In the genomic region with DNA sequence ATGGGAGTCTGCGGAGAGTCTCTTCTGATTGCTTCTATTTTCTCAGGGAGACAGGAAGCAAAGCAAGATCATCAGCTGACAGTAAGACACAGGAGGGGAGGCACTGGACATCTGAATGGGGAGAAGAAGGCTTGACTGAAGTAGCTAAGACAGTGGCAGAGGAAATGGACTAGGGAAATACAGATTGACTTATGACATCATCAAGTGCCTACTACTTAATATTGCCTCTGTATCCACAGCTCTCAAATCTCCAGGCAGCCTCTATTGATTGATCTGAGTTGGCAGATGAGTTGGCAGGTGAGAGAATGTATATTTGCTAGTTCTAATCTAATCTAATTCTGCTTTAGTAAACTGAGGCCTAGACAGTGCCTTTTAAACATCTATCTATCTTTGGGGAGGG, we compare ENCODE assay signal across 23 cellular contexts.
DNase-seq lines count a peak whose midpoint lies in the region; ATAC-seq, FAIRE-seq and TF ChIP-seq lines count a peak whose summit lies in the region.
"Had no signal": no experiment of that assay in that cellular context is flagged by ENCODE, and none has a peak within 500 bp of the region (broad histone marks: within the 10 kb centered on the region; RNA-seq: fewer than 3 reads in every experiment).

No MANE protein-coding gene starts in this region.

- H3F3A ChIP-seq in GM23338 (replicated peaks; ENCODE audit: low read depth), result no peaks in the 10 kb centered on the region

- intact Hi-C loops in activated CD4-positive, alpha-beta T cell treated with anti-CD3 and anti-CD28 coated beads, Interleukin-2, amount 10 ng/mL, durations not matched to agents 24 days and 14 days (cut with micrococcal nuclease), result loop anchor here (2.0 kb wide), 4 partner anchors 177 to 297 kb away; no protein-coding TSS in a partner anchor
- intact Hi-C loops in CD14-positive monocyte (cut with micrococcal nuclease), result no loop called here

- H3K23ac ChIP-seq in H1 (ENCODE audit: insufficient read length), result no peak overlapping the region

- ATAC-seq in GM23338 (no peak), HG02678 (IDR thresholded peaks at IDR 0.05; ENCODE audit: unreplicated experiment) (no peak)
- ATAC-seq: A549 had no signal

- peaks cover 20% of the 10 kb centered on the region for H3K4me1 Mint-ChIP-seq in activated CD4-positive, alpha-beta T cell treated with anti-CD3 and anti-CD28 coated beads, Interleukin-2, amount 10 ng/mL, durations not matched to agents 24 days and 14 days
- H3K4me1 Mint-ChIP-seq in GM23338, result peaks cover 30% of the 10 kb centered on the region
- H3K4me1 Mint-ChIP-seq in CD14-positive monocyte, result no peaks in the 10 kb centered on the region

- H3K23me2 ChIP-seq in H1 (ENCODE audit: low read depth, low read length), result no peaks in the 10 kb centered on the region

- no peaks in the 10 kb centered on the region for H4K20me1 ChIP-seq in GM23338 (replicated peaks; ENCODE audit: insufficient read depth)
- no peaks in the 10 kb centered on the region for H4K20me1 ChIP-seq in H1 (replicated peaks in 1 of 2; ENCODE audit: control insufficient read depth in 1 of 2, insufficient read depth in 2 of 2, low read length in 2 of 2)

- H3K36me3 ChIP-seq in GM23338 (ENCODE audit: insufficient read depth) (no peaks in the 10 kb centered on the region), HUES64 (ENCODE audit: insufficient read depth, low read length) (no peaks in the 10 kb centered on the region), H1 (ENCODE audit: control insufficient read depth in 2 of 4, insufficient read depth in 4 of 4, low read length in 3 of 4) (no peaks in the 10 kb centered on the region)
- H3K36me3 ChIP-seq: BE2C had no signal

- H3K9ac ChIP-seq in HUES64 (ENCODE audit: low read depth, low read length) (no peak overlapping the region), H1 (replicated peaks in 1 of 4; ENCODE audit: extremely low read depth in 1 of 4, low read depth in 3 of 4, low read length in 3 of 4) (no peak overlapping the region)
- H3K9ac ChIP-seq: KMS-11 had no signal

- H4K91ac ChIP-seq in H1 (replicated peaks; ENCODE audit: insufficient read length, low read length), result no peak overlapping the region

- WGBS in HUES64, result 92% methylated on average over 1 of the region's 1 CpG
- WGBS in H1 (ENCODE audit: extremely low coverage in 1 of 2, insufficient coverage in 1 of 2, insufficient read length in 1 of 2, insufficient replicate concordance in 2 of 2, low coverage in 1 of 2, low lambda C conversion rate in 2 of 2, missing lambda C conversion rate in 1 of 2), 2 experiments, result 85% methylated on average over 1 of the region's 1 CpG; no CpG with 5 or more reads in 1 of the 2 experiments

- TF ChIP-seq CTCF in GM23338 (conservative IDR thresholded peaks at IDR 0.05; ENCODE audit: low read depth in 2 of 2) (no peak), H1 (IDR thresholded peaks at IDR 0.05; ENCODE audit: control extremely low read depth in 1 of 3, insufficient read depth in 1 of 3, low read depth in 1 of 3, low read length in 3 of 3) (no peak), CD14-positive monocyte (IDR thresholded peaks at IDR 0.05) (no peak)

- H3K79me2 ChIP-seq in GM23338 (replicated peaks; ENCODE audit: insufficient read depth), result no peaks in the 10 kb centered on the region
- H3K79me2 ChIP-seq in H1 (ENCODE audit: control insufficient read depth in 1 of 2, insufficient read depth in 2 of 2, low read length in 2 of 2), result no peaks in the 10 kb centered on the region

- peaks cover 19% of the 10 kb centered on the region for H3K9me3 Mint-ChIP-seq in activated CD4-positive, alpha-beta T cell treated with anti-CD3 and anti-CD28 coated beads, Interleukin-2, amount 10 ng/mL, durations not matched to agents 24 days and 14 days
- H3K9me3 Mint-ChIP-seq in GM23338 (peaks cover 4% of the 10 kb centered on the region; the same call in 1 of the 3 replicates), CD14-positive monocyte (peaks cover 0 to 4% (median 0%) of the 10 kb centered on the region in 7 donors)

- H3K4me1 ChIP-seq in GM23338 (ENCODE audit: insufficient read depth) (peaks cover 28% of the 10 kb centered on the region), HUES64 (ENCODE audit: insufficient read depth, low read length) (peaks cover 24% of the 10 kb centered on the region), H1 (replicated peaks in 1 of 4; ENCODE audit: control insufficient read depth in 3 of 4, insufficient read depth in 4 of 4, low read length in 3 of 4) (peaks cover 0 to 8% (median 3%) of the 10 kb centered on the region in 4 experiments; a peak in 3 of 7 replicates)
- H3K4me1 ChIP-seq: A549 had no signal

- H2BK5ac ChIP-seq in H1 (ENCODE audit: low read depth, low read length), result peak overlapping the region; percentile 45; the same call in 1 of the 2 replicates

- H3K27me3 ChIP-seq in GM23338 (ENCODE audit: insufficient read depth) (no peaks in the 10 kb centered on the region), HUES64 (ENCODE audit: insufficient read depth, low read length) (no peaks in the 10 kb centered on the region), H1 (replicated peaks in 1 of 4; ENCODE audit: control insufficient read depth in 3 of 4, extremely low read depth in 1 of 4, insufficient read depth in 3 of 4, low read length in 3 of 4) (no peaks in the 10 kb centered on the region)
- H3K27me3 ChIP-seq: BE2C had no signal

- TF ChIP-seq RAD21 in H1 (IDR thresholded peaks at IDR 0.05 in 1 of 2, conservative IDR thresholded peaks at IDR 0.05 in 1 of 2; ENCODE audit: low read depth in 2 of 2, low read length in 2 of 2), result no peak

- H2BK12ac ChIP-seq in H1 (ENCODE audit: low read depth, low read length), result no peak overlapping the region

- no peaks in the 10 kb centered on the region for H3K27me3 Mint-ChIP-seq in activated CD4-positive, alpha-beta T cell treated with anti-CD3 and anti-CD28 coated beads, Interleukin-2, amount 10 ng/mL, durations not matched to agents 24 days and 14 days
- H3K27me3 Mint-ChIP-seq in GM23338 (ENCODE audit: insufficient read depth, low read depth, poor library complexity) (no peaks in the 10 kb centered on the region), CD14-positive monocyte (ENCODE audit: low read depth in 3 of 3) (peaks cover 0 to 4% (median 0%) of the 10 kb centered on the region in 3 donors)
- H3K27me3 Mint-ChIP-seq: CD4-positive, CD25-positive, alpha-beta regulatory T cell had no signal

- H3K14ac ChIP-seq in H1 (ENCODE audit: insufficient read length), result no peak overlapping the region

- H3K4me3 ChIP-seq in GM23338, result peak overlapping the region; percentile 21; the same call in 1 of the 2 replicates
- no peak overlapping the region for H3K4me3 ChIP-seq in HUES64 (ENCODE audit: low read length)
- H3K4me3 ChIP-seq in H1 (ENCODE audit: extremely low read depth in 1 of 4, insufficient read depth in 2 of 4, low read depth in 3 of 4, low read length in 4 of 4), result no peak overlapping the region
- H3K4me3 ChIP-seq: A549, PC-9, SK-N-MC had no signal

- H2BK20ac ChIP-seq in H1 (ENCODE audit: low read length), result peak overlapping the region; percentile 0; the same call in 1 of the 2 replicates

- no peak for FAIRE-seq in H1 (lab: Jason Lieb, UNC)
- FAIRE-seq: A549, H54 had no signal

- H2AFZ ChIP-seq in GM23338 (no peak overlapping the region), H1 (ENCODE audit: low read length) (no peak overlapping the region)
- H2AFZ ChIP-seq: PC-9 had no signal

- no peak overlapping the region for H2AK5ac ChIP-seq in H1 (ENCODE audit: low read depth, low read length)

- no peak for DNase-seq in activated CD4-positive, alpha-beta T cell treated with anti-CD3 and anti-CD28 coated beads, Interleukin-2, amount 10 ng/mL, durations not matched to agents 24 days and 14 days
- DNase-seq in activated CD4-positive, alpha-beta T cell treated with anti-CD3 and anti-CD28 coated beads, Interleukin-2, amount 50 U/mL, for 1 hour, result no peak
- DNase-seq in GM23338 (ENCODE audit: low spot score) (no peak), H1 (ENCODE audit: low read depth in 1 of 2, low spot score in 2 of 2) (no peak), NCI-H82 treated with DMSO at 0.1 percent for 48 hours (lab: John Stamatoyannopoulos, UW; ENCODE audit: unreplicated experiment) (no peak), CD14-positive monocyte (ENCODE audit: low spot score) (no peak)
- DNase-seq: BE2C, DMS79, HFFc6, NCI-H1436 treated with DMSO at 0.1 percent for 48 hours, NCI-H2029 treated with DMSO at 0.1 percent for 48 hours, NCI-H446 treated with DMSO at 0.1 percent for 48 hours, NCI-H526 treated with DMSO at 0.1 percent for 48 hours, PC-9, RPMI8226, SHP77 treated with DMSO at 0.1 percent for 48 hours had no signal

- peak overlapping the region; percentile 81; the same call in 1 of the 2 replicates for H3K27ac ChIP-seq in GM23338 (ENCODE audit: low read depth)
- peak overlapping the region; percentile 67; the same call in 1 of the 2 replicates for H3K27ac ChIP-seq in HUES64 (ENCODE audit: low read depth, low read length)
- H3K27ac ChIP-seq in H1 (ENCODE audit: low read depth, low read length), result no peak overlapping the region
- H3K27ac ChIP-seq: A549, KMS-11, PC-9, SK-N-MC had no signal

- H3K36me3 Mint-ChIP-seq in activated CD4-positive, alpha-beta T cell treated with anti-CD3 and anti-CD28 coated beads, Interleukin-2, amount 10 ng/mL, durations not matched to agents 24 days and 14 days (ENCODE audit: low read depth), result peaks cover 10% of the 10 kb centered on the region
- H3K36me3 Mint-ChIP-seq in GM23338 (ENCODE audit: low read depth) (peaks cover 5% of the 10 kb centered on the region; the same call in 1 of the 3 replicates), CD14-positive monocyte (peaks cover 15 to 16% of the 10 kb centered on the region in 2 donors)
- H3K36me3 Mint-ChIP-seq: CD4-positive, CD25-positive, alpha-beta regulatory T cell had no signal

- H3K4ac ChIP-seq in H1 (replicated peaks; ENCODE audit: insufficient read length, low read depth, low read length), result no peak overlapping the region

- H4K8ac ChIP-seq in H1 (ENCODE audit: extremely low read depth, insufficient read depth, low read length), result no peak overlapping the region

- no peak for TF ChIP-seq EP300 in H1 (IDR thresholded peaks at IDR 0.05; ENCODE audit: borderline replicate concordance in 1 of 2, low read depth in 2 of 2, low read length in 2 of 2)

- no peak overlapping the region for H3K56ac ChIP-seq in H1 (replicated peaks; ENCODE audit: insufficient read length, low read depth, low read length)

- H4K5ac ChIP-seq in H1 (ENCODE audit: insufficient read length, low read depth, low read length), result no peak overlapping the region

- H3K9me3 ChIP-seq in HUES64 (ENCODE audit: insufficient read depth, low read depth, low read length) (no peaks in the 10 kb centered on the region), H1 (ENCODE audit: insufficient read depth in 2 of 2, low read depth in 1 of 2, low read length in 1 of 2) (no peaks in the 10 kb centered on the region)
- H3K9me3 ChIP-seq: A549, BE2C had no signal

- TF ChIP-seq POLR2A in H1 (IDR thresholded peaks at IDR 0.05; ENCODE audit: control extremely low read depth in 1 of 2, low read depth in 2 of 2, low read length in 2 of 2), result no peak

- H3K9me2 ChIP-seq in GM23338 (ENCODE audit: insufficient read depth), result peaks cover 15% of the 10 kb centered on the region

- no peak overlapping the region for H2BK120ac ChIP-seq in H1 (replicated peaks; ENCODE audit: low read depth, low read length)

- no peaks in the 10 kb centered on the region for H3K79me1 ChIP-seq in H1 (ENCODE audit: low read depth, low read length)

- H3K4me2 ChIP-seq in GM23338 (peak overlapping the region; percentile 71; the same call in 1 of the 2 replicates), H1 (ENCODE audit: insufficient read depth in 1 of 2, low read depth in 2 of 2, low read length in 2 of 2) (no peak overlapping the region; a peak in 1 of 4 replicates)
- H3K4me2 ChIP-seq: A549, KMS-11, PC-9 had no signal

- H3K4me3 Mint-ChIP-seq in activated CD4-positive, alpha-beta T cell treated with anti-CD3 and anti-CD28 coated beads, Interleukin-2, amount 10 ng/mL, durations not matched to agents 24 days and 14 days, result no peak overlapping the region
- no peak overlapping the region for H3K4me3 Mint-ChIP-seq in GM23338
- H3K4me3 Mint-ChIP-seq in CD14-positive monocyte, result no peak overlapping the region
- H3K4me3 Mint-ChIP-seq: CD4-positive, CD25-positive, alpha-beta regulatory T cell; HFFc6 had no signal

- peak overlapping the region; percentile 48 for H3K27ac Mint-ChIP-seq in activated CD4-positive, alpha-beta T cell treated with anti-CD3 and anti-CD28 coated beads, Interleukin-2, amount 10 ng/mL, durations not matched to agents 24 days and 14 days
- H3K27ac Mint-ChIP-seq in GM23338 (peak overlapping the region; percentile 76; the same call in 1 of the 2 replicates), CD14-positive monocyte (no peak overlapping the region)
- H3K27ac Mint-ChIP-seq: HFFc6 had no signal

- CTCF ChIA-PET in H1 (lab: Charles Lee; ENCODE audit: partially characterized antibody), result interaction anchor here (0.6 to 1.8 kb wide), 2 partner anchors 34 to 602 kb away, joined by 3 to 7 read pairs; no protein-coding TSS in a partner anchor

- POLR2A ChIA-PET in H1 (lab: Charles Lee; ENCODE audit: partially characterized antibody), result no interaction called here

- H3K18ac ChIP-seq in H1 (ENCODE audit: extremely low read depth, low read length), result no peak overlapping the region

- H2BK15ac ChIP-seq in H1 (ENCODE audit: low read length), result no peak overlapping the region

Comparison
In these comparisons a context has a peak if more than half of its experiments do, and no peak if none do; other contexts are left out.
1. H3K27ac Mint-ChIP-seq: peak in activated CD4-positive, alpha-beta T cell treated with anti-CD3 and anti-CD28 coated beads, Interleukin-2, amount 10 ng/mL, durations not matched to agents 24 days and 14 days (single experiment) and GM23338 (single experiment); none in CD14-positive monocyte (0 of 7).